In the genomic region with DNA sequence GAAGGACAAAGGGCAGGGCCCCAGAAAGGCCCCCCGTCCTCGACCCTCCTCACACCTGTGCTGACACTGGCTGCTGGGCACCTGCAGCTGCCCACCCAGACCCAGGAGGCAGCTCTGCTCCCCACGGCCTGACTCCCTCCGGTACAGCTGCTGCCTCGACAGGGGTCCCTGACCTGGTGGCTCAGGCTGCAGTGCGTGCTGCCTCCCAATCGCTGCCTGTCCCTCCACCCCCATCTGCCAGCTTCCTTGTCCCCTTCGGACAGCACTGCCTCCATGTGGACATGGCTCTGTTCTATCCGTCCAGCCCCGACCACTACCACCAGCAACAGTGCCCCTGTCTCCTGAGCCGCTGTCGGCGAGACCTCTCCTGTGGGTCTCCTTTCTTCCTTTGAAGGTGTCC, we compare ENCODE assay signal across 18 cellular contexts. TPM values are rescaled to one million over a fixed set of nuclear protein-coding genes. Genes with fewer than 3 reads are reported as not detected.
DNase-seq lines count a peak whose midpoint lies in the region; ATAC-seq and TF ChIP-seq lines count a peak whose summit lies in the region.
"Had no signal": no experiment of that assay in that cellular context is flagged by ENCODE, and none has a peak within 500 bp of the region (broad histone marks: within the 10 kb centered on the region; RNA-seq: fewer than 3 reads in every experiment).

No MANE protein-coding gene starts in this region.

- no peaks in the 10 kb centered on the region for H3K9me3 ChIP-seq in T-helper 17 cell (ENCODE audit: control insufficient read depth, low read length, poor library complexity, severe bottlenecking)
- no peaks in the 10 kb centered on the region for H3K9me3 ChIP-seq in neutrophil
- H3K9me3 ChIP-seq: A549, BE2C, HAP-1 had no signal

- no peak overlapping the region for H3K4me3 ChIP-seq in neutrophil (ENCODE audit: low read depth in 1 of 2, low read length in 1 of 2)
- H3K4me3 ChIP-seq: A549, HAP-1 had no signal

- peaks cover 14% of the 10 kb centered on the region for H3K36me3 Mint-ChIP-seq in T-helper 17 cell (ENCODE audit: low read depth)
- H3K36me3 Mint-ChIP-seq in dendritic cell treated with granulocyte-macrophage colony-stimulating factor and Interleukin-4, amounts not matched to agents 40 ng/mL and 50 ng/mL, for 4 days (ENCODE audit: low read depth), result peaks cover 90% of the 10 kb centered on the region
- peaks cover 36% of the 10 kb centered on the region for H3K36me3 Mint-ChIP-seq in activated naive CD4-positive, alpha-beta T cell treated with anti-CD3 and anti-CD28 coated beads, Interleukin-2, amount 10 ng/mL, durations not matched to agents 7 days and 5 days

- peaks cover 7% of the 10 kb centered on the region for H3K27me3 ChIP-seq in neutrophil
- H3K27me3 ChIP-seq: BE2C had no signal

- CTCF ChIA-PET in activated naive CD4-positive, alpha-beta T cell treated with anti-CD3 and anti-CD28 coated beads, Interleukin-2, amount 10 ng/mL, durations not matched to agents 7 days and 5 days (lab: Charles Lee), result no interaction called here

- peaks cover 16% of the 10 kb centered on the region for H3K4me1 Mint-ChIP-seq in T-helper 17 cell
- H3K4me1 Mint-ChIP-seq in dendritic cell treated with granulocyte-macrophage colony-stimulating factor and Interleukin-4, amounts not matched to agents 40 ng/mL and 50 ng/mL, for 4 days (ENCODE audit: low read depth), result peaks cover 41% of the 10 kb centered on the region
- peaks cover 18% of the 10 kb centered on the region for H3K4me1 Mint-ChIP-seq in activated naive CD4-positive, alpha-beta T cell treated with anti-CD3 and anti-CD28 coated beads, Interleukin-2, amount 10 ng/mL, durations not matched to agents 7 days and 5 days

- ATAC-seq in T-helper 17 cell, result no peak
- ATAC-seq in HG02571 (IDR thresholded peaks at IDR 0.05; ENCODE audit: unreplicated experiment), result no peak
- no peak for ATAC-seq in GM21528 (IDR thresholded peaks at IDR 0.05; ENCODE audit: low FRiP score, unreplicated experiment)
- ATAC-seq: A549; CD8-positive, alpha-beta T cell had no signal

- H3K9me3 Mint-ChIP-seq in dendritic cell treated with granulocyte-macrophage colony-stimulating factor and Interleukin-4, amounts not matched to agents 40 ng/mL and 50 ng/mL, for 4 days, result no peaks in the 10 kb centered on the region
- H3K9me3 Mint-ChIP-seq in activated naive CD4-positive, alpha-beta T cell treated with anti-CD3 and anti-CD28 coated beads, Interleukin-2, amount 10 ng/mL, durations not matched to agents 7 days and 5 days, result no peaks in the 10 kb centered on the region
- H3K9me3 Mint-ChIP-seq: CD8-positive, alpha-beta T cell; HFFc6 had no signal

- peaks cover 27% of the 10 kb centered on the region in 2 experiments for H3K4me1 ChIP-seq in neutrophil (ENCODE audit: control insufficient read depth in 1 of 2, insufficient read depth in 1 of 2, low read depth in 1 of 2, low read length in 1 of 2)
- H3K4me1 ChIP-seq: BE2C had no signal

- no peaks in the 10 kb centered on the region for H3K27me3 Mint-ChIP-seq in T-helper 17 cell
- peaks cover 6% of the 10 kb centered on the region for H3K27me3 Mint-ChIP-seq in dendritic cell treated with granulocyte-macrophage colony-stimulating factor and Interleukin-4, amounts not matched to agents 40 ng/mL and 50 ng/mL, for 4 days
- peaks cover under 1% of the 10 kb centered on the region for H3K27me3 Mint-ChIP-seq in activated naive CD4-positive, alpha-beta T cell treated with anti-CD3 and anti-CD28 coated beads, Interleukin-2, amount 10 ng/mL, durations not matched to agents 7 days and 5 days

- no peak overlapping the region for H3K27ac Mint-ChIP-seq in T-helper 17 cell
- H3K27ac Mint-ChIP-seq in dendritic cell treated with granulocyte-macrophage colony-stimulating factor and Interleukin-4, amounts not matched to agents 40 ng/mL and 50 ng/mL, for 4 days, result peak overlapping the region; percentile 67
- no peak overlapping the region for H3K27ac Mint-ChIP-seq in activated naive CD4-positive, alpha-beta T cell treated with anti-CD3 and anti-CD28 coated beads, Interleukin-2, amount 10 ng/mL, durations not matched to agents 7 days and 5 days
- H3K27ac Mint-ChIP-seq: CD8-positive, alpha-beta T cell; HFFc6 had no signal

- peak overlapping the region; percentile 48 for H3K27ac ChIP-seq in neutrophil
- H3K27ac ChIP-seq: A549, C4-2B had no signal

- intact Hi-C loops in dendritic cell treated with granulocyte-macrophage colony-stimulating factor and Interleukin-4, amounts not matched to agents 40 ng/mL and 50 ng/mL, for 4 days (cut with micrococcal nuclease), result loop anchor here (5.0 kb wide), 1 partner anchor 48 kb away; no protein-coding TSS in a partner anchor

- peak overlapping the region; percentile 47 for H3K4me3 Mint-ChIP-seq in T-helper 17 cell
- no peak overlapping the region for H3K4me3 Mint-ChIP-seq in dendritic cell treated with granulocyte-macrophage colony-stimulating factor and Interleukin-4, amounts not matched to agents 40 ng/mL and 50 ng/mL, for 4 days
- H3K4me3 Mint-ChIP-seq in activated naive CD4-positive, alpha-beta T cell treated with anti-CD3 and anti-CD28 coated beads, Interleukin-2, amount 10 ng/mL, durations not matched to agents 7 days and 5 days, result no peak overlapping the region
- H3K4me3 Mint-ChIP-seq: CD8-positive, alpha-beta T cell; HFFc6 had no signal

- no peak for DNase-seq in T-helper 17 cell
- DNase-seq in activated naive CD4-positive, alpha-beta T cell treated with anti-CD3 and anti-CD28 coated beads, Interleukin-2, amount 10 ng/mL, durations not matched to agents 7 days and 5 days, result no peak
- DNase-seq: BE2C; CD8-positive, alpha-beta T cell; COR-L47; DMS153; DMS79 treated with DMSO at 0.1 percent for 48 hours; EL; HFFc6; Karpas-422 had no signal

- no peak for TF ChIP-seq CTCF in neutrophil (IDR thresholded peaks at IDR 0.05)

- peaks cover 45% of the 10 kb centered on the region for H3K36me3 ChIP-seq in neutrophil

RNA-seq across cellular contexts. Expression of gene NOC2L, which starts 4.1 kb away (rescaled TPM):
- 10 to 100 TPM; 45.2 to 51.7 TPM for total RNA-seq in T-helper 17 cell

RNA-seq across cellular contexts. Expression of gene KLHL17, which starts 5.5 kb away (rescaled TPM):
- 10 to 100 TPM; 16.1 to 16.6 TPM for total RNA-seq in T-helper 17 cell

RNA-seq across cellular contexts. Expression of gene PLEKHN1, which starts 11.4 kb away (rescaled TPM):
- 1 to 10 TPM; 3.4 to 4.3 TPM for total RNA-seq in T-helper 17 cell

RNA-seq across cellular contexts. Expression of gene PERM1, which starts 27.0 kb away (rescaled TPM):
- total RNA-seq in T-helper 17 cell, result not detected
- total RNA-seq: H1 had no signal

RNA-seq across cellular contexts. Expression of gene SAMD11, which starts 31.2 kb away (rescaled TPM):
- not detected for total RNA-seq in T-helper 17 cell
- total RNA-seq: CD8-positive, alpha-beta T cell had no signal
